Comparison of ENCODE assay signal across 9 cellular contexts in genomic region chr17:48478224-48479013, GRCh38. TPM values are rescaled to one million over a fixed set of nuclear protein-coding genes. Genes with fewer than 3 reads are reported as not detected.
A peak's percentile ranks its signal among the peaks of the same experiment; 100 is the strongest.
DNase-seq lines count a peak whose midpoint lies in the region; ATAC-seq, FAIRE-seq and TF ChIP-seq lines count a peak whose summit lies in the region.
"Had no signal": no experiment of that assay in that cellular context is flagged by ENCODE, and none has a peak within 500 bp of the region (broad histone marks: within the 10 kb centered on the region; RNA-seq: fewer than 3 reads in every experiment).

No MANE protein-coding gene starts in this region.

- no peaks in the 10 kb centered on the region for H3K36me3 Mint-ChIP-seq in dendritic cell treated with granulocyte-macrophage colony-stimulating factor and Interleukin-4, amounts not matched to agents 40 ng/mL and 50 ng/mL, for 4 days (ENCODE audit: low read depth)
- H3K36me3 Mint-ChIP-seq: IgD-negative memory B cell had no signal

- no peaks in the 10 kb centered on the region for H3K4me1 ChIP-seq in A673 (ENCODE audit: insufficient read depth, low read length, poor library complexity, severe bottlenecking)

- H3K4me1 Mint-ChIP-seq in dendritic cell treated with granulocyte-macrophage colony-stimulating factor and Interleukin-4, amounts not matched to agents 40 ng/mL and 50 ng/mL, for 4 days (ENCODE audit: low read depth): peaks cover 24% of the 10 kb centered on the region

- peak; percentile 20; the same call in 1 of the 2 replicates for TF ChIP-seq CTCF in GM12874 (IDR thresholded peaks at IDR 0.05; ENCODE audit: insufficient read depth, low read depth, low read length)
- no peak for TF ChIP-seq CTCF in GM20000 (IDR thresholded peaks at IDR 0.05; ENCODE audit: extremely low read depth, missing control alignments)
- no peak for TF ChIP-seq CTCF in A673 (conservative IDR thresholded peaks at IDR 0.05; ENCODE audit: low read depth, low read length)

- H3K4me3 Mint-ChIP-seq in dendritic cell treated with granulocyte-macrophage colony-stimulating factor and Interleukin-4, amounts not matched to agents 40 ng/mL and 50 ng/mL, for 4 days: no peak overlapping the region
- H3K4me3 Mint-ChIP-seq: IgD-negative memory B cell had no signal

- H3K9me3 ChIP-seq in A673 (ENCODE audit: low read depth, low read length, poor library complexity, severe bottlenecking): no peaks in the 10 kb centered on the region

- no peak overlapping the region for H3K27ac ChIP-seq in A673 (ENCODE audit: low read depth, low read length, poor library complexity, severe bottlenecking)

- ATAC-seq in HG03558 (IDR thresholded peaks at IDR 0.05; ENCODE audit: extremely low read depth, unreplicated experiment): peak; percentile 68

- peak; percentile 74 for DNase-seq in GM20000 (ENCODE audit: low spot score)
- DNase-seq in A673 (ENCODE audit: low spot score): no peak
- DNase-seq in middle frontal gyrus (ENCODE audit: extremely low spot score, low spot score): no peak
- DNase-seq in urothelium cell line (ENCODE audit: low spot score): no peak
- DNase-seq in NCI-H226: no peak

- CTCF ChIA-PET in A673 (lab: Charles Lee): no interaction called here

- H3K36me3 ChIP-seq in A673 (ENCODE audit: insufficient read depth, low read length, poor library complexity, severe bottlenecking): no peaks in the 10 kb centered on the region

- no peak for FAIRE-seq in urothelium cell line (lab: Jason Lieb, UNC)

- BruUV-seq in A673 (replicated peaks; lab: Mats Ljungman, UMichigan): no TSS peak

- POLR2A ChIA-PET in A673 (lab: Charles Lee; ENCODE audit: low non-redundant PET): interaction anchor here (0.7 kb wide), 1 partner anchor 131 kb away, joined by 4 read pairs; no protein-coding TSS in a partner anchor

- no peaks in the 10 kb centered on the region for H3K27me3 ChIP-seq in A673 (replicated peaks; ENCODE audit: insufficient read depth, low read depth, low read length, poor library complexity)

- no peak overlapping the region for H3K4me3 ChIP-seq in A673 (ENCODE audit: low read depth, low read length, poor library complexity, severe bottlenecking)

- peaks cover 33% of the 10 kb centered on the region for H3K27me3 Mint-ChIP-seq in dendritic cell treated with granulocyte-macrophage colony-stimulating factor and Interleukin-4, amounts not matched to agents 40 ng/mL and 50 ng/mL, for 4 days
- H3K27me3 Mint-ChIP-seq: IgD-negative memory B cell had no signal

- no peaks in the 10 kb centered on the region for H3K9me3 Mint-ChIP-seq in dendritic cell treated with granulocyte-macrophage colony-stimulating factor and Interleukin-4, amounts not matched to agents 40 ng/mL and 50 ng/mL, for 4 days
- H3K9me3 Mint-ChIP-seq: IgD-negative memory B cell had no signal

- H3K27ac Mint-ChIP-seq in dendritic cell treated with granulocyte-macrophage colony-stimulating factor and Interleukin-4, amounts not matched to agents 40 ng/mL and 50 ng/mL, for 4 days: peak overlapping the region; percentile 64
- H3K27ac Mint-ChIP-seq: IgD-negative memory B cell had no signal

- intact Hi-C loops in dendritic cell treated with granulocyte-macrophage colony-stimulating factor and Interleukin-4, amounts not matched to agents 40 ng/mL and 50 ng/mL, for 4 days (cut with micrococcal nuclease): no loop called here
- intact Hi-C loops in A673 (cut with micrococcal nuclease; ENCODE audit: unreplicated experiment): no loop called here

RNA-seq across cellular contexts. Expression of gene SKAP1, which starts 48.4 kb away (rescaled TPM):
- not detected in 2 replicates for total RNA-seq in A673 (2021)

RNA-seq across cellular contexts. Expression of gene HOXB1, which starts 52.4 kb away (rescaled TPM):
- not detected in 2 replicates for total RNA-seq in A673 (2021)
